33 cellular contexts compared by ENCODE assay signal in the genomic region with DNA sequence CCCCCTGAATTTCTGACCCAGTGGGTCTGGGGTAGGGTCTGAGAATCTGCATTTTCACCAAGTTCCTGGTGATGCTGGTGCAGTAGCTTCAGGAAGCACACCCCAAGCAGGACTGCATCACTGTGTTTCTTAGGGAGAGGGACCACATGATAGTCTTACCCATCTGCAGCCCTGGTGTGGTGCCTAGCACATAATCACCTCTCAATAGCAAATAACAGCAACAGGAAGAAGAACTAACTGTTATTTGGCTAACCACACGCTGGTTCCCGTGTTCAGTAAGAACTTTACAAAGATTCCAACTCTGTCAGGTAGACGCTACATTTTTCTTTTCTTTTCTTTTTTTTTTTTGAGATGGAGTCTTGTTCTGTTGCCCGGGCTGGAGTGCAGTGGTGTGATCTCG.
"Had no signal": no experiment of that assay in that cellular context is flagged by ENCODE, and none has a peak within 500 bp of the region (broad histone marks: within the 10 kb centered on the region; RNA-seq: fewer than 3 reads in every experiment).

No MANE protein-coding gene starts in this region.

- H3K36me3 Mint-ChIP-seq: activated CD4-positive, alpha-beta memory T cell treated with anti-CD3 and anti-CD28 coated beads for 36 hours; activated naive CD4-positive, alpha-beta T cell treated with anti-CD3 and anti-CD28 coated beads, Interleukin-2, amount 50 U/mL, for 72 hours; T-cell had no signal

- ATAC-seq: activated naive CD4-positive, alpha-beta T cell treated with anti-CD3 and anti-CD28 coated beads, Interleukin-2, amount 50 U/mL, for 72 hours; activated T-cell treated with anti-CD3 and anti-CD28 coated beads, Interleukin-2, amount 50 U/mL, for 4 hours; PC-3; SK-N-SH treated with all-trans-retinoic acid at 6 μM for 48 hours; T-cell; T-helper 17 cell had no signal

- H3K4me3 Mint-ChIP-seq: activated B cell treated with CpG ODN at 0.5 μM for 24 hours; activated CD4-positive, alpha-beta memory T cell treated with anti-CD3 and anti-CD28 coated beads for 36 hours; activated naive CD4-positive, alpha-beta T cell treated with anti-CD3 and anti-CD28 coated beads for 36 hours; activated T-cell treated with anti-CD3 and anti-CD28 coated beads, Interleukin-2, amount 50 U/mL, for 4 hours; activated T-helper 1 cell treated with anti-CD3 and anti-CD28 coated beads, Interleukin-12 subunit alpha, Interleukin-12 subunit beta, Interleukin-2, Interleukin-4 antibody, amounts not matched to agents 30 ng/mL and 10 ng/mL and 1 ng/mL, durations not matched to agents 14 hours and 24 hours and 36 hours; T-cell; T-helper 17 cell had no signal

- DNase-seq: activated B cell treated with CpG ODN at 0.5 μM for 24 hours; activated CD4-positive, alpha-beta memory T cell treated with anti-CD3 and anti-CD28 coated beads for 36 hours; activated CD4-positive, alpha-beta T cell treated with anti-CD3 and anti-CD28 coated beads for 4 hours; activated CD4-positive, alpha-beta T cell treated with anti-CD3 and anti-CD28 coated beads, Interleukin-2, amount 50 U/mL, for 1 hour; activated CD4-positive, CD25-positive, alpha-beta regulatory T cell treated with anti-CD3 and anti-CD28 coated beads, Interleukin-2, amount 50 U/mL, for 72 hours; activated gamma-delta T cell treated with Interleukin-2 at 50 U/mL for 16 hours; activated naive CD4-positive, alpha-beta T cell treated with anti-CD3 and anti-CD28 coated beads for 36 hours; activated T-cell treated with anti-CD3 and anti-CD28 coated beads for 4 hours; activated T-cell treated with anti-CD3 and anti-CD28 coated beads, Interleukin-2, amount 50 U/mL, for 4 hours; amniotic stem cell; aorta; brain microvascular endothelial cell; central memory CD4-positive, alpha-beta T cell; NCI-H1048; NCI-H1105 treated with DMSO at 0.1 percent for 48 hours; NCI-H1436; NCI-H1694; NCI-H1930; NCI-H2081 treated with DMSO at 0.1 percent for 48 hours; NCI-H345; NCI-H524 treated with DMSO at 0.1 percent for 48 hours; NCI-H748 treated with DMSO at 0.1 percent for 48 hours; NK-92 treated with Interleukin-12 subunit alpha and Interleukin-12 subunit beta, amount 100 ng/mL, for 24 hours; PC-3; Peyer's patch; RPMI8226; SIG-M5; T-cell; T-helper 17 cell; T-helper 9 cell had no signal

- H3K27ac Mint-ChIP-seq: activated B cell treated with CpG ODN at 0.5 μM for 24 hours; activated CD4-positive, alpha-beta memory T cell treated with anti-CD3 and anti-CD28 coated beads for 36 hours; activated naive CD4-positive, alpha-beta T cell treated with anti-CD3 and anti-CD28 coated beads for 36 hours; activated naive CD4-positive, alpha-beta T cell treated with anti-CD3 and anti-CD28 coated beads, Interleukin-2, amount 50 U/mL, for 72 hours; activated T-helper 1 cell treated with anti-CD3 and anti-CD28 coated beads, Interleukin-12 subunit alpha, Interleukin-12 subunit beta, Interleukin-2, Interleukin-4 antibody, amounts not matched to agents 30 ng/mL and 10 ng/mL and 1 ng/mL, durations not matched to agents 14 hours and 24 hours and 36 hours; T-cell; T-helper 17 cell had no signal

- H3K4me3 ChIP-seq: Peyer's patch had no signal

- H3K9me3 Mint-ChIP-seq: activated B cell treated with CpG ODN at 0.5 μM for 24 hours; activated CD4-positive, alpha-beta memory T cell treated with anti-CD3 and anti-CD28 coated beads for 36 hours; activated naive CD4-positive, alpha-beta T cell treated with anti-CD3 and anti-CD28 coated beads for 36 hours; activated naive CD4-positive, alpha-beta T cell treated with anti-CD3 and anti-CD28 coated beads, Interleukin-2, amount 50 U/mL, for 72 hours; activated T-cell treated with anti-CD3 and anti-CD28 coated beads, Interleukin-2, amount 50 U/mL, for 4 hours; activated T-helper 1 cell treated with anti-CD3 and anti-CD28 coated beads, Interleukin-12 subunit alpha, Interleukin-12 subunit beta, Interleukin-2, Interleukin-4 antibody, amounts not matched to agents 30 ng/mL and 10 ng/mL and 1 ng/mL, durations not matched to agents 14 hours and 24 hours and 36 hours; T-cell had no signal

- H3K4me1 Mint-ChIP-seq: activated B cell treated with CpG ODN at 0.5 μM for 24 hours had no signal
